In genomic region chr12:25249951-25250738, GRCh38 we compare ENCODE assay signal across 8 cellular contexts. TPM values are rescaled to one million over a fixed set of nuclear protein-coding genes. Genes with fewer than 3 reads are reported as not detected.
DNase-seq lines count a peak whose midpoint lies in the region; ATAC-seq and FAIRE-seq lines count a peak whose summit lies in the region.

No MANE protein-coding gene starts in this region.

- DNase-seq in AG20443 (ENCODE audit: low spot score) (peak; percentile 49), GM19239 (ENCODE audit: insufficient read length, low spot score) (peak; percentile 29), SK-N-DZ (ENCODE audit: low spot score) (peak; percentile 46), left cardiac atrium (peak; percentile 68), posterior cingulate gyrus (peak in 8 of 10 donors; percentile 19 to 88 (median 38)), amniotic stem cell (lab: John Stamatoyannopoulos, UW) (no peak)
- DNase-seq in activated naive CD8-positive, alpha-beta T cell treated with anti-CD3 and anti-CD28 coated beads, Interleukin-2, amount 10 ng/mL, durations not matched to agents 7 days and 5 days, result peak; percentile 65

- peak; percentile 40 for ATAC-seq in HG03460 (IDR thresholded peaks at IDR 0.05; ENCODE audit: unreplicated experiment)
- peak; percentile 55 for ATAC-seq in activated naive CD8-positive, alpha-beta T cell treated with anti-CD3 and anti-CD28 coated beads, Interleukin-2, amount 10 ng/mL, durations not matched to agents 7 days and 5 days (ENCODE audit: low read depth)
- ATAC-seq in left cardiac atrium, result peak; percentile 54 to 69

- no peaks in the 10 kb centered on the region for H3K27me3 Mint-ChIP-seq in activated naive CD8-positive, alpha-beta T cell treated with anti-CD3 and anti-CD28 coated beads, Interleukin-2, amount 10 ng/mL, durations not matched to agents 7 days and 5 days

- H3K27ac Mint-ChIP-seq in activated naive CD8-positive, alpha-beta T cell treated with anti-CD3 and anti-CD28 coated beads, Interleukin-2, amount 10 ng/mL, durations not matched to agents 7 days and 5 days, result peak overlapping the region; percentile 92

- peak overlapping the region; percentile 92 for H3K4me3 Mint-ChIP-seq in activated naive CD8-positive, alpha-beta T cell treated with anti-CD3 and anti-CD28 coated beads, Interleukin-2, amount 10 ng/mL, durations not matched to agents 7 days and 5 days

- intact Hi-C loops in left cardiac atrium (cut with DNase I), result no loop called here
- intact Hi-C loops in posterior cingulate gyrus (cut with DNase I), result loop anchor here (5.0 kb wide), 1 partner anchor 53 kb away; the partner anchor contains the start of genes DNAI7 and ETFRF1

- POLR2A ChIA-PET in activated naive CD8-positive, alpha-beta T cell treated with anti-CD3 and anti-CD28 coated beads, Interleukin-2, amount 10 ng/mL, durations not matched to agents 7 days and 5 days (lab: Charles Lee), result interaction anchor here (0.8 to 1.5 kb wide), 12 partner anchors 9 to 436 kb away, joined by 3 to 17 read pairs (median 6); partner anchors contain the start of genes DNAI7 and ETFRF1

- peak; percentile 86 for FAIRE-seq in GM19239 (lab: Jason Lieb, UNC)

- no peaks in the 10 kb centered on the region for H3K9me3 Mint-ChIP-seq in activated naive CD8-positive, alpha-beta T cell treated with anti-CD3 and anti-CD28 coated beads, Interleukin-2, amount 10 ng/mL, durations not matched to agents 7 days and 5 days

- peaks cover 20% of the 10 kb centered on the region for H3K36me3 Mint-ChIP-seq in activated naive CD8-positive, alpha-beta T cell treated with anti-CD3 and anti-CD28 coated beads, Interleukin-2, amount 10 ng/mL, durations not matched to agents 7 days and 5 days

- peaks cover 29% of the 10 kb centered on the region for H3K4me1 Mint-ChIP-seq in activated naive CD8-positive, alpha-beta T cell treated with anti-CD3 and anti-CD28 coated beads, Interleukin-2, amount 10 ng/mL, durations not matched to agents 7 days and 5 days

RNA-seq across cellular contexts. Expression of gene KRAS, which starts 0.6 kb away (rescaled TPM):
- 21.0 and 23.8 TPM in 2 replicates for polyA plus RNA-seq in SK-N-DZ (2014; cell fraction: cytosol; rRNA removed)
- 8.8 and 9.2 TPM in 2 replicates for polyA plus RNA-seq in SK-N-DZ (2014; cell fraction: nucleus; rRNA removed)
- total RNA-seq in activated naive CD8-positive, alpha-beta T cell treated with anti-CD3 and anti-CD28 coated beads, Interleukin-2, amount 10 ng/mL, durations not matched to agents 7 days and 5 days, result 10 to 100 TPM; 33.7 to 36.1 TPM
- total RNA-seq in left cardiac atrium, result 10 to 100 TPM; 12.3 to 14.9 TPM

RNA-seq across cellular contexts. Expression of gene ETFRF1, which starts 55.1 kb away (rescaled TPM):
- polyA plus RNA-seq in SK-N-DZ (2014; cell fraction: cytosol; rRNA removed), result 32.2 and 36.2 TPM in 2 replicates
- polyA plus RNA-seq in SK-N-DZ (2014; cell fraction: nucleus; rRNA removed), result 27.6 and 30.7 TPM in 2 replicates
- 10 to 100 TPM; 16.2 to 17.9 TPM for total RNA-seq in activated naive CD8-positive, alpha-beta T cell treated with anti-CD3 and anti-CD28 coated beads, Interleukin-2, amount 10 ng/mL, durations not matched to agents 7 days and 5 days
- 10 to 100 TPM; 41.0 to 45.0 TPM for total RNA-seq in left cardiac atrium

RNA-seq across cellular contexts. Expression of gene DNAI7, which starts 55.2 kb away (rescaled TPM):
- polyA plus RNA-seq in SK-N-DZ (2014; cell fraction: cytosol; rRNA removed), result 0.08 TPM in 1 of 2 replicates, not detected in the other
- 0.36 TPM in 1 of 2 replicates, not detected in the other for polyA plus RNA-seq in SK-N-DZ (2014; cell fraction: nucleus; rRNA removed)
- under 1 TPM in 1 of 2 experiments, not detected in 1; 0.14 TPM for total RNA-seq in activated naive CD8-positive, alpha-beta T cell treated with anti-CD3 and anti-CD28 coated beads, Interleukin-2, amount 10 ng/mL, durations not matched to agents 7 days and 5 days
- 1 to 10 TPM in 1 of 2 donors, under 1 TPM in 1; 0.94 to 1.3 TPM for total RNA-seq in left cardiac atrium
